8 cellular contexts compared by ENCODE assay signal in genomic region chr1:15760520-15761211, GRCh38. TPM values are rescaled to one million over a fixed set of nuclear protein-coding genes. Genes with fewer than 3 reads are reported as not detected.
DNase-seq lines count a peak whose midpoint lies in the region; ATAC-seq and TF ChIP-seq lines count a peak whose summit lies in the region.

No MANE protein-coding gene starts in this region.

- H3K36me3 ChIP-seq in RWPE2 (ENCODE audit: low read depth) (peaks cover 34% of the 10 kb centered on the region), neural progenitor cell (no peaks in the 10 kb centered on the region)

- no peaks in the 10 kb centered on the region for H3K9me3 Mint-ChIP-seq in neural progenitor cell

- no peak overlapping the region for H2AFZ ChIP-seq in neural progenitor cell (replicated peaks)

- H3K4me2 ChIP-seq in neural progenitor cell = peak overlapping the region; percentile 60

- peaks cover 57% of the 10 kb centered on the region for H3F3A ChIP-seq in neural progenitor cell (ENCODE audit: low read depth)

- peaks cover 48% of the 10 kb centered on the region for H3K4me1 ChIP-seq in RWPE2 (ENCODE audit: insufficient read depth, poor library complexity, severe bottlenecking)
- peaks cover 48% of the 10 kb centered on the region for H3K4me1 ChIP-seq in neural progenitor cell

- no peaks in the 10 kb centered on the region for H3K9me3 ChIP-seq in RWPE2 (ENCODE audit: severe bottlenecking)
- no peaks in the 10 kb centered on the region for H3K9me3 ChIP-seq in neural progenitor cell (ENCODE audit: low read depth)

- H3K9ac ChIP-seq in neural progenitor cell = no peak overlapping the region

- H3K27ac ChIP-seq in RWPE2 (ENCODE audit: poor library complexity, severe bottlenecking) = peak overlapping the region; percentile 94
- H3K27ac ChIP-seq in neural progenitor cell = no peak overlapping the region

- H3K4me3 Mint-ChIP-seq in neural progenitor cell = peak overlapping the region; percentile 41

- H3K4me3 ChIP-seq in AG09309 (ENCODE audit: control insufficient read depth, low read depth, low read length) (peak overlapping the region; percentile 39), RWPE2 (ENCODE audit: severe bottlenecking) (peak overlapping the region; percentile 79), fibroblast of the aortic adventitia (ENCODE audit: low read depth, low read length) (peak overlapping the region; percentile 57), neural progenitor cell (no peak overlapping the region)

- H4K20me1 ChIP-seq in neural progenitor cell (ENCODE audit: low read depth) = peaks cover 21% of the 10 kb centered on the region

- peaks cover 17% of the 10 kb centered on the region for H3K27me3 Mint-ChIP-seq in neural progenitor cell (ENCODE audit: insufficient read depth, low read depth)

- ATAC-seq in RWPE2 (ENCODE audit: low read depth) = peak; percentile 11; the same call in 1 of the 3 replicates
- ATAC-seq in activated CD4-positive, CD25-positive, alpha-beta regulatory T cell treated with anti-CD3 and anti-CD28 coated beads, Interleukin-2, amount 50 U/mL, for 24 hours = no peak

- H3K27ac Mint-ChIP-seq in neural progenitor cell = no peak overlapping the region

- no peaks in the 10 kb centered on the region for H3K36me3 Mint-ChIP-seq in neural progenitor cell

- H3K79me2 ChIP-seq in neural progenitor cell (ENCODE audit: low read depth) = no peaks in the 10 kb centered on the region

- no peak for TF ChIP-seq CTCF in AG09309 (IDR thresholded peaks at IDR 0.05; ENCODE audit: control insufficient read depth, insufficient read depth, low read depth, low read length, missing control alignments)
- TF ChIP-seq CTCF in RWPE2 (IDR thresholded peaks at IDR 0.05; ENCODE audit: poor library complexity, severe bottlenecking) = no peak
- TF ChIP-seq CTCF in fibroblast of the aortic adventitia (IDR thresholded peaks at IDR 0.05; ENCODE audit: insufficient read depth, low read length) = no peak
- no peak for TF ChIP-seq CTCF in neural progenitor cell (IDR thresholded peaks at IDR 0.05)
- no peak for TF ChIP-seq CTCF in GM10266 (IDR thresholded peaks at IDR 0.05; ENCODE audit: control insufficient read depth, insufficient read depth, low read depth, missing control alignments)

- H3K27me3 ChIP-seq in RWPE2 (ENCODE audit: insufficient read depth, poor library complexity, severe bottlenecking) (no peaks in the 10 kb centered on the region), neural progenitor cell (peaks cover 47% of the 10 kb centered on the region)

- DNase-seq in AG09309 (ENCODE audit: low read depth) = peak; percentile 39
- peak; percentile 72 for DNase-seq in RWPE2 (ENCODE audit: low spot score)
- DNase-seq in fibroblast of the aortic adventitia (ENCODE audit: low read depth) = peak; percentile 81
- peak; percentile 43 for DNase-seq in neural progenitor cell (ENCODE audit: low spot score)
- no peak for DNase-seq in stimulated activated CD4-positive, alpha-beta T cell treated with anti-CD3 and anti-CD28 coated beads, Interleukin-4, amount 100 ng/mL, for 24 hours
- no peak for DNase-seq in GM10266 (ENCODE audit: extremely low spot score)
- no peak for DNase-seq in NOMO-1 treated with DMSO at 0.1 percent for 48 hours (lab: John Stamatoyannopoulos, UW; ENCODE audit: unreplicated experiment)

- peaks cover 35% of the 10 kb centered on the region for H3K4me1 Mint-ChIP-seq in neural progenitor cell

RNA-seq across cellular contexts. Expression of gene FBLIM1, which starts 2.1 kb away (rescaled TPM):
- total RNA-seq in fibroblast of the aortic adventitia (ENCODE audit: low replicate concordance) = 41.0 and 114 TPM in 2 replicates
- 4.7 and 13.0 TPM in 2 replicates for total RNA-seq in neural progenitor cell (ENCODE audit: low replicate concordance)

RNA-seq across cellular contexts. Expression of gene TMEM82, which starts 18.4 kb away (rescaled TPM):
- total RNA-seq in fibroblast of the aortic adventitia (ENCODE audit: low replicate concordance) (not detected in 2 replicates), neural progenitor cell (ENCODE audit: low replicate concordance) (0.56 TPM in 1 of 2 replicates, not detected in the other)

RNA-seq across cellular contexts. Expression of gene SLC25A34, which starts 24.6 kb away (rescaled TPM):
- 0.54 and 0.65 TPM in 2 replicates for total RNA-seq in fibroblast of the aortic adventitia (ENCODE audit: low replicate concordance)
- total RNA-seq in neural progenitor cell (ENCODE audit: low replicate concordance) = 0.34 and 2.2 TPM in 2 replicates

RNA-seq across cellular contexts. Expression of gene UQCRHL, which starts 46.8 kb away (rescaled TPM):
- total RNA-seq in fibroblast of the aortic adventitia (ENCODE audit: low replicate concordance) (1.9 and 2.0 TPM in 2 replicates), neural progenitor cell (ENCODE audit: low replicate concordance) (2.8 and 4.8 TPM in 2 replicates)

Comparison
In these comparisons a context has a peak if more than half of its experiments do, and no peak if none do; other contexts are left out.
1. DNase-seq: peak in AG09309 (single experiment), RWPE2 (single experiment), fibroblast of the aortic adventitia (single experiment) and neural progenitor cell (single experiment); none in stimulated activated CD4-positive, alpha-beta T cell treated with anti-CD3 and anti-CD28 coated beads, Interleukin-4, amount 100 ng/mL, for 24 hours (single experiment), GM10266 (single experiment) and NOMO-1 treated with DMSO at 0.1 percent for 48 hours (single experiment).